Comparison of ENCODE assay signal across 8 cellular contexts in genomic region chr15:31128919-31129768, GRCh38. TPM values are rescaled to one million over a fixed set of nuclear protein-coding genes. Genes with fewer than 3 reads are reported as not detected.
DNase-seq lines count a peak whose midpoint lies in the region; ATAC-seq, FAIRE-seq and TF ChIP-seq lines count a peak whose summit lies in the region.

No MANE protein-coding gene starts in this region.

- no peaks in the 10 kb centered on the region for H3K9me3 ChIP-seq in kidney (ENCODE audit: control insufficient read depth in 1 of 2, low read length in 2 of 2)

- ATAC-seq in activated CD4-positive, CD25-positive, alpha-beta regulatory T cell treated with anti-CD3 and anti-CD28 coated beads, Interleukin-2, amount 50 U/mL, for 24 hours = peak; percentile 55 to 73
- ATAC-seq in HG02610 (IDR thresholded peaks at IDR 0.05; ENCODE audit: unreplicated experiment) = no peak

- intact Hi-C loops in kidney (cut with DNase I) = no loop called here

- no peaks in the 10 kb centered on the region for H3K36me3 ChIP-seq in bronchial epithelial cell (ENCODE audit: control insufficient read depth, insufficient read depth, low read length)
- H3K36me3 ChIP-seq in kidney (ENCODE audit: control insufficient read depth in 1 of 2, insufficient read depth in 2 of 2, low read length in 2 of 2) = no peaks in the 10 kb centered on the region

- FAIRE-seq in bronchial epithelial cell (lab: Jason Lieb, UNC) (peak; percentile 93), kidney (lab: Jason Lieb, UNC) (no peak)

- H3K4me3 ChIP-seq in GM12875 (ENCODE audit: low read depth, low read length) (no peak overlapping the region), bronchial epithelial cell (ENCODE audit: low read depth, low read length) (no peak overlapping the region), kidney (ENCODE audit: low read length in 2 of 2) (no peak overlapping the region)

- H3K27ac ChIP-seq in 22Rv1 (no peak overlapping the region), kidney (ENCODE audit: low read depth in 2 of 2, low read length in 2 of 2) (no peak overlapping the region)

- DNase-seq in NCI-H128 (lab: John Stamatoyannopoulos, UW; ENCODE audit: unreplicated experiment) = peak; percentile 12
- peak; percentile 30 for DNase-seq in bronchial epithelial cell (ENCODE audit: low read depth)
- peak; percentile 89 for DNase-seq in kidney
- peak; percentile 45 to 69 for DNase-seq in stimulated activated CD4-positive, alpha-beta T cell treated with anti-CD3 and anti-CD28 coated beads, Interleukin-1b, Interleukin-23, amount 100 ng/mL, for 1 hour (ENCODE audit: low read depth in 2 of 2)

- H3K27me3 ChIP-seq in bronchial epithelial cell (ENCODE audit: control insufficient read depth, insufficient read depth, low read length) = no peaks in the 10 kb centered on the region

- TF ChIP-seq CTCF in 22Rv1 (IDR thresholded peaks at IDR 0.05) (peak; percentile 97), GM12875 (IDR thresholded peaks at IDR 0.05; ENCODE audit: borderline replicate concordance, insufficient read depth, low read depth, low read length) (peak; percentile 97), bronchial epithelial cell (IDR thresholded peaks at IDR 0.05; ENCODE audit: insufficient read depth, low read length, severe bottlenecking) (peak; percentile 94), kidney (IDR thresholded peaks at IDR 0.05; ENCODE audit: borderline replicate concordance, extremely low read depth, insufficient read depth) (peak; percentile 96)

- H3K9ac ChIP-seq in kidney (ENCODE audit: low read length in 2 of 2) = no peak overlapping the region

- peaks cover 8 to 10% of the 10 kb centered on the region in 2 donors for H3K4me1 ChIP-seq in kidney (ENCODE audit: control insufficient read depth in 1 of 2, insufficient read depth in 1 of 2, low read depth in 1 of 2, low read length in 2 of 2)

RNA-seq across cellular contexts. Expression of gene TRPM1, which starts 27.6 kb away (rescaled TPM):
- under 0.01 and 0.13 TPM in 2 replicates for total RNA-seq in bronchial epithelial cell
- not detected for total RNA-seq in kidney
- 1.3 TPM for polyA plus RNA-seq in kidney (ENCODE audit: insufficient read depth, low read depth, low replicate concordance)

Comparison
In these comparisons a context has a peak if more than half of its experiments do, and no peak if none do; other contexts are left out.
1. DNase-seq: peak in every context shown above with its lines; median percentile 89 in kidney; 57 in stimulated activated CD4-positive, alpha-beta T cell treated with anti-CD3 and anti-CD28 coated beads, Interleukin-1b, Interleukin-23, amount 100 ng/mL, for 1 hour; 30 in bronchial epithelial cell; 12 in NCI-H128.